Comparison of ENCODE assay signal across 9 cellular contexts in genomic region chr18:45690975-45691815, GRCh38. TPM values are rescaled to one million over a fixed set of nuclear protein-coding genes. Genes with fewer than 3 reads are reported as not detected.
DNase-seq lines count a peak whose midpoint lies in the region; ATAC-seq, FAIRE-seq and TF ChIP-seq lines count a peak whose summit lies in the region.
"Had no signal": no experiment of that assay in that cellular context is flagged by ENCODE, and none has a peak within 500 bp of the region (broad histone marks: within the 10 kb centered on the region; RNA-seq: fewer than 3 reads in every experiment).

No MANE protein-coding gene starts in this region.

- no peak for FAIRE-seq in bronchial epithelial cell (lab: Jason Lieb, UNC)

- no peak overlapping the region for H3K4me3 ChIP-seq in bronchial epithelial cell (ENCODE audit: low read depth, low read length)
- H3K4me3 ChIP-seq: BLaER1 had no signal

- TF ChIP-seq CTCF in VCaP (conservative IDR thresholded peaks at IDR 0.05) (peak; percentile 84), bronchial epithelial cell (IDR thresholded peaks at IDR 0.05; ENCODE audit: insufficient read depth, low read length, severe bottlenecking) (peak; percentile 90)

- DNase-seq in NCI-H2081 (lab: John Stamatoyannopoulos, UW) (peak; percentile 55 to 56), NCI-H2081 treated with DMSO at 0.1 percent for 48 hours (lab: John Stamatoyannopoulos, UW) (no peak), NCI-H2107 treated with DMSO at 0.1 percent for 48 hours (lab: John Stamatoyannopoulos, UW; ENCODE audit: unreplicated experiment) (peak; percentile 78), bronchial epithelial cell (ENCODE audit: low read depth) (peak; percentile 63), iris pigment epithelial cell (ENCODE audit: low read depth) (peak; percentile 72)
- DNase-seq in stimulated activated CD4-positive, alpha-beta T cell treated with anti-CD3 and anti-CD28 coated beads, Interleukin-15, amount 100 ng/mL, for 24 hours, result peak; percentile 84

- no peaks in the 10 kb centered on the region for H3K36me3 ChIP-seq in bronchial epithelial cell (ENCODE audit: control insufficient read depth, insufficient read depth, low read length)
- H3K36me3 ChIP-seq: BLaER1 had no signal

- ATAC-seq in HG03460 (IDR thresholded peaks at IDR 0.05; ENCODE audit: unreplicated experiment), result no peak

- H3K27ac ChIP-seq in VCaP, result no peak overlapping the region
- H3K27ac ChIP-seq: BLaER1 had no signal

- no peaks in the 10 kb centered on the region for H3K27me3 ChIP-seq in bronchial epithelial cell (ENCODE audit: control insufficient read depth, insufficient read depth, low read length)
- H3K27me3 ChIP-seq: BLaER1 had no signal

RNA-seq across cellular contexts. Expression of gene SLC14A1, which starts 32.8 kb away (rescaled TPM):
- not detected in 2 replicates for total RNA-seq in bronchial epithelial cell
